12 cellular contexts compared by ENCODE assay signal in genomic region chr10:79007843-79008319, GRCh38.
A peak's percentile ranks its signal among the peaks of the same experiment; 100 is the strongest.
DNase-seq lines count a peak whose midpoint lies in the region; ATAC-seq and TF ChIP-seq lines count a peak whose summit lies in the region.
"Had no signal": no experiment of that assay in that cellular context is flagged by ENCODE, and none has a peak within 500 bp of the region (broad histone marks: within the 10 kb centered on the region; RNA-seq: fewer than 3 reads in every experiment).

No MANE protein-coding gene starts in this region.

- peaks cover 23% of the 10 kb centered on the region for H3K27me3 Mint-ChIP-seq in osteocyte (ENCODE audit: unreplicated experiment)
- peaks cover 13 to 37% of the 10 kb centered on the region in 2 donors for H3K27me3 Mint-ChIP-seq in effector memory CD8-positive, alpha-beta T cell
- peaks cover 19% of the 10 kb centered on the region for H3K27me3 Mint-ChIP-seq in activated CD4-positive, alpha-beta T cell treated with anti-CD3 and anti-CD28 coated beads, Interleukin-2, amount 10 ng/mL, durations not matched to agents 24 days and 14 days

- in situ Hi-C loops in brain microvascular endothelial cell (cut with HindIII; ENCODE audit: low pct_ligation_motif_present, low sequenced_read_pairs): no loop called here

- H3K4me1 ChIP-seq in breast epithelium (no peaks in the 10 kb centered on the region), left lung (no peaks in the 10 kb centered on the region)
- H3K4me1 ChIP-seq: colonic mucosa had no signal

- no peak for TF ChIP-seq POLR2A in breast epithelium (IDR thresholded peaks at IDR 0.05)

- no peaks in the 10 kb centered on the region for H3K4me1 Mint-ChIP-seq in osteocyte (ENCODE audit: unreplicated experiment)
- H3K4me1 Mint-ChIP-seq in effector memory CD8-positive, alpha-beta T cell (ENCODE audit: low read depth in 2 of 2): no peaks in the 10 kb centered on the region
- peaks cover 2% of the 10 kb centered on the region for H3K4me1 Mint-ChIP-seq in activated CD4-positive, alpha-beta T cell treated with anti-CD3 and anti-CD28 coated beads, Interleukin-2, amount 10 ng/mL, durations not matched to agents 24 days and 14 days

- no peaks in the 10 kb centered on the region for H3K9me3 Mint-ChIP-seq in osteocyte (ENCODE audit: unreplicated experiment)
- H3K9me3 Mint-ChIP-seq in effector memory CD8-positive, alpha-beta T cell: no peaks in the 10 kb centered on the region
- H3K9me3 Mint-ChIP-seq in activated CD4-positive, alpha-beta T cell treated with anti-CD3 and anti-CD28 coated beads, Interleukin-2, amount 10 ng/mL, durations not matched to agents 24 days and 14 days: no peaks in the 10 kb centered on the region
- H3K9me3 Mint-ChIP-seq: activated naive CD4-positive, alpha-beta T cell treated with anti-CD3 and anti-CD28 coated beads, Interleukin-2, amount 50 U/mL, for 72 hours had no signal

- no peaks in the 10 kb centered on the region for H3K9me3 ChIP-seq in breast epithelium
- no peaks in the 10 kb centered on the region for H3K9me3 ChIP-seq in left lung
- H3K9me3 ChIP-seq: colonic mucosa, thoracic aorta had no signal

- peak; percentile 35 for ATAC-seq in left lung
- no peak for ATAC-seq in effector memory CD8-positive, alpha-beta T cell (replicated peaks)
- ATAC-seq: activated naive CD4-positive, alpha-beta T cell treated with anti-CD3 and anti-CD28 coated beads, Interleukin-2, amount 50 U/mL, for 72 hours had no signal

- TF ChIP-seq CTCF in breast epithelium (IDR thresholded peaks at IDR 0.05) (no peak), left lung (IDR thresholded peaks at IDR 0.05) (no peak), osteocyte (IDR thresholded peaks at IDR 0.05) (no peak), brain microvascular endothelial cell (IDR thresholded peaks at IDR 0.05; ENCODE audit: low read depth, low read length, missing control alignments) (no peak)

- H3K4me3 ChIP-seq in breast epithelium (no peak overlapping the region), left lung (no peak overlapping the region), brain microvascular endothelial cell (ENCODE audit: low read depth, low read length) (no peak overlapping the region)
- H3K4me3 ChIP-seq: colonic mucosa, thoracic aorta had no signal

- no peak overlapping the region for H3K27ac Mint-ChIP-seq in osteocyte (ENCODE audit: unreplicated experiment)
- no peak overlapping the region for H3K27ac Mint-ChIP-seq in effector memory CD8-positive, alpha-beta T cell
- no peak overlapping the region for H3K27ac Mint-ChIP-seq in activated CD4-positive, alpha-beta T cell treated with anti-CD3 and anti-CD28 coated beads, Interleukin-2, amount 10 ng/mL, durations not matched to agents 24 days and 14 days
- H3K27ac Mint-ChIP-seq: activated naive CD4-positive, alpha-beta T cell treated with anti-CD3 and anti-CD28 coated beads, Interleukin-2, amount 50 U/mL, for 72 hours had no signal

- intact Hi-C loops in breast epithelium (cut with DNase I; ENCODE audit: low total_unique reads) (no loop called here), left lung (cut with DNase I) (no loop called here)
- intact Hi-C loops in activated CD4-positive, alpha-beta T cell treated with anti-CD3 and anti-CD28 coated beads, Interleukin-2, amount 10 ng/mL, durations not matched to agents 24 days and 14 days (cut with micrococcal nuclease): no loop called here

- H3K36me3 ChIP-seq in breast epithelium (no peaks in the 10 kb centered on the region), left lung (no peaks in the 10 kb centered on the region), brain microvascular endothelial cell (replicated peaks) (no peaks in the 10 kb centered on the region)
- H3K36me3 ChIP-seq: colonic mucosa, thoracic aorta had no signal

- H3K27me3 ChIP-seq in breast epithelium (no peaks in the 10 kb centered on the region), left lung (no peaks in the 10 kb centered on the region), brain microvascular endothelial cell (replicated peaks) (peaks cover 10% of the 10 kb centered on the region)
- H3K27me3 ChIP-seq: colonic mucosa had no signal

- H3K4me3 Mint-ChIP-seq in osteocyte (ENCODE audit: unreplicated experiment): no peak overlapping the region
- no peak overlapping the region for H3K4me3 Mint-ChIP-seq in effector memory CD8-positive, alpha-beta T cell
- H3K4me3 Mint-ChIP-seq in activated CD4-positive, alpha-beta T cell treated with anti-CD3 and anti-CD28 coated beads, Interleukin-2, amount 10 ng/mL, durations not matched to agents 24 days and 14 days: no peak overlapping the region

- DNase-seq in AG08395 (ENCODE audit: low spot score) (peak; percentile 62), LHCN-M2 (ENCODE audit: low read depth) (peak; percentile 34), breast epithelium (ENCODE audit: low spot score in 2 of 2) (no peak), left lung (no peak), osteocyte (ENCODE audit: extremely low spot score, unreplicated experiment) (no peak), brain microvascular endothelial cell (no peak)
- DNase-seq in effector memory CD8-positive, alpha-beta T cell: no peak
- DNase-seq in activated CD4-positive, alpha-beta T cell treated with anti-CD3 and anti-CD28 coated beads, Interleukin-2, amount 10 ng/mL, durations not matched to agents 24 days and 14 days: no peak
- DNase-seq: Calu3, colonic mucosa had no signal

- H3K27ac ChIP-seq in breast epithelium (peak overlapping the region; percentile 18 to 78), left lung (no peak overlapping the region), brain microvascular endothelial cell (no peak overlapping the region)
- H3K27ac ChIP-seq: colonic mucosa, thoracic aorta had no signal

- no peaks in the 10 kb centered on the region for H3K36me3 Mint-ChIP-seq in osteocyte (ENCODE audit: unreplicated experiment)
- no peaks in the 10 kb centered on the region for H3K36me3 Mint-ChIP-seq in effector memory CD8-positive, alpha-beta T cell (ENCODE audit: insufficient read depth)
- H3K36me3 Mint-ChIP-seq in activated CD4-positive, alpha-beta T cell treated with anti-CD3 and anti-CD28 coated beads, Interleukin-2, amount 10 ng/mL, durations not matched to agents 24 days and 14 days (ENCODE audit: low read depth): no peaks in the 10 kb centered on the region
- H3K36me3 Mint-ChIP-seq: activated naive CD4-positive, alpha-beta T cell treated with anti-CD3 and anti-CD28 coated beads, Interleukin-2, amount 50 U/mL, for 72 hours had no signal

Comparison
In these comparisons a context has a peak if more than half of its experiments do, and no peak if none do; other contexts are left out.
1. DNase-seq: peak in AG08395 (single experiment) and LHCN-M2 (single experiment); none in breast epithelium (0 of 2), left lung (0 of 2), osteocyte (single experiment), effector memory CD8-positive, alpha-beta T cell (0 of 3), brain microvascular endothelial cell (single experiment) and activated CD4-positive, alpha-beta T cell treated with anti-CD3 and anti-CD28 coated beads, Interleukin-2, amount 10 ng/mL, durations not matched to agents 24 days and 14 days (single experiment).
2. H3K27ac ChIP-seq: peak in breast epithelium (2 of 2); none in left lung (0 of 2) and brain microvascular endothelial cell (single experiment).